Comparison of ENCODE assay signal across 20 cellular contexts in genomic region chr2:47510745-47511144, GRCh38.
DNase-seq lines count a peak whose midpoint lies in the region; TF ChIP-seq lines count a peak whose summit lies in the region.
"Had no signal": no experiment of that assay in that cellular context is flagged by ENCODE, and none has a peak within 500 bp of the region (broad histone marks: within the 10 kb centered on the region; RNA-seq: fewer than 3 reads in every experiment).

No MANE protein-coding gene starts in this region.

- CTCF ChIA-PET in OCI-LY7 (lab: Charles Lee; ENCODE audit: unreplicated experiment) = no interaction called here

- H4K20me1 ChIP-seq in OCI-LY7 (ENCODE audit: insufficient read depth, low read length) = no peaks in the 10 kb centered on the region

- no peaks in the 10 kb centered on the region for H3K27me3 Mint-ChIP-seq in endodermal cell (ENCODE audit: insufficient read depth)
- H3K27me3 Mint-ChIP-seq: stimulated activated naive CD8-positive, alpha-beta T cell treated with anti-CD3 and anti-CD28 coated beads, Interleukin-15, amount 100 ng/mL, for 72 hours had no signal

- TF ChIP-seq EP300 in tibial nerve (IDR thresholded peaks at IDR 0.05) = no peak

- H2AFZ ChIP-seq in OCI-LY7 (ENCODE audit: low read length) = no peak overlapping the region

- no TSS peak for BruUV-seq in OCI-LY7 (replicated peaks; lab: Mats Ljungman, UMichigan)

- no peaks in the 10 kb centered on the region for H3K27me3 ChIP-seq in endodermal cell (ENCODE audit: control insufficient read depth, insufficient read depth, low read length, poor library complexity, severe bottlenecking)
- H3K27me3 ChIP-seq in colonic mucosa = no peaks in the 10 kb centered on the region
- no peaks in the 10 kb centered on the region for H3K27me3 ChIP-seq in tibial nerve
- H3K27me3 ChIP-seq: gastrocnemius medialis, SJCRH30 had no signal

- 91 to 100% methylated on average over 4 of the region's 4 CpGs for WGBS in endodermal cell (ENCODE audit: insufficient coverage in 1 of 2, insufficient read length in 1 of 2), 2 experiments
- 78 to 86% methylated on average over 4 of the region's 4 CpGs for WGBS in tibial nerve, 2 donors

- H3K9me3 ChIP-seq in OCI-LY7 (ENCODE audit: low read length) = peaks cover 7% of the 10 kb centered on the region; the same call in 1 of the 2 replicates
- H3K9me3 ChIP-seq in endodermal cell (ENCODE audit: control insufficient read depth, low read length) = peaks cover 5% of the 10 kb centered on the region
- H3K9me3 ChIP-seq in colonic mucosa = no peaks in the 10 kb centered on the region
- H3K9me3 ChIP-seq in tibial nerve = no peaks in the 10 kb centered on the region
- H3K9me3 ChIP-seq: gastrocnemius medialis, SJCRH30 had no signal

- H3K27ac ChIP-seq in OCI-LY7 (ENCODE audit: low read depth, low read length, poor library complexity, severe bottlenecking) (no peak overlapping the region), endodermal cell (ENCODE audit: low read depth, low read length) (no peak overlapping the region), colonic mucosa (no peak overlapping the region), tibial nerve (no peak overlapping the region)
- H3K27ac ChIP-seq: gastrocnemius medialis, SJCRH30 had no signal

- H3K4me1 ChIP-seq in OCI-LY7 (ENCODE audit: insufficient read depth, low read length, poor library complexity, severe bottlenecking) (peaks cover 24% of the 10 kb centered on the region), endodermal cell (ENCODE audit: control insufficient read depth, insufficient read depth, low read length) (peaks cover 8% of the 10 kb centered on the region), colonic mucosa (no peaks in the 10 kb centered on the region), tibial nerve (no peaks in the 10 kb centered on the region)
- H3K4me1 ChIP-seq: gastrocnemius medialis, SJCRH30 had no signal

- H3K9ac ChIP-seq in endodermal cell (ENCODE audit: extremely low read depth, low read length, poor library complexity, severe bottlenecking) = no peak overlapping the region
- H3K9ac ChIP-seq in colonic mucosa (ENCODE audit: low read depth in 2 of 2, low read length in 2 of 2) = no peak overlapping the region

- H3K4me1 Mint-ChIP-seq in endodermal cell = peaks cover 40% of the 10 kb centered on the region
- H3K4me1 Mint-ChIP-seq: naive B cell had no signal

- H3K79me2 ChIP-seq in OCI-LY7 (ENCODE audit: insufficient read depth, low read depth, low read length) = no peaks in the 10 kb centered on the region

- H3K36me3 ChIP-seq in OCI-LY7 (ENCODE audit: insufficient read depth, low read length) (peaks cover 7% of the 10 kb centered on the region), endodermal cell (ENCODE audit: control insufficient read depth, insufficient read depth, low read length) (no peaks in the 10 kb centered on the region), colonic mucosa (no peaks in the 10 kb centered on the region), tibial nerve (peaks cover 0 to 7% (median 0%) of the 10 kb centered on the region in 3 donors)
- H3K36me3 ChIP-seq: gastrocnemius medialis, SJCRH30 had no signal

- intact Hi-C loops in OCI-LY7 (cut with micrococcal nuclease; ENCODE audit: unreplicated experiment) = no loop called here
- intact Hi-C loops in colonic mucosa (cut with DNase I) = no loop called here

- peaks cover 10% of the 10 kb centered on the region for H3K9me3 Mint-ChIP-seq in endodermal cell

- H3K4me3 ChIP-seq in AG10803 (ENCODE audit: low read length) (no peak overlapping the region), GM12865 (ENCODE audit: low read depth, low read length) (no peak overlapping the region), OCI-LY7 (ENCODE audit: low read depth, low read length, poor library complexity, severe bottlenecking) (no peak overlapping the region), endodermal cell (ENCODE audit: low read length) (no peak overlapping the region), colonic mucosa (no peak overlapping the region), tibial nerve (no peak overlapping the region)
- H3K4me3 ChIP-seq: gastrocnemius medialis, SJCRH30 had no signal

- TF ChIP-seq CTCF in AG10803 (conservative IDR thresholded peaks at IDR 0.05; ENCODE audit: low read length) (0 out of 2 replicates have a peak, but pooled peaks have one; percentile 6), GM12865 (IDR thresholded peaks at IDR 0.05; ENCODE audit: insufficient read depth, low read depth, low read length, missing control alignments) (peak; percentile 20), OCI-LY7 (conservative IDR thresholded peaks at IDR 0.05; ENCODE audit: low read length) (peak; percentile 49), endodermal cell (conservative IDR thresholded peaks at IDR 0.05) (peak; percentile 67), colonic mucosa (IDR thresholded peaks at IDR 0.05) (no peak), tibial nerve (IDR thresholded peaks at IDR 0.05) (no peak)

- H3K36me3 Mint-ChIP-seq in endodermal cell (ENCODE audit: low read depth) = peaks cover 13% of the 10 kb centered on the region
- H3K36me3 Mint-ChIP-seq: activated CD4-positive, alpha-beta memory T cell treated with anti-CD3 and anti-CD28 coated beads for 36 hours had no signal

- no peak overlapping the region for H3K27ac Mint-ChIP-seq in endodermal cell
- H3K27ac Mint-ChIP-seq: activated CD4-positive, alpha-beta memory T cell treated with anti-CD3 and anti-CD28 coated beads for 36 hours; activated T-helper 1 cell treated with anti-CD3 and anti-CD28 coated beads, Interleukin-12 subunit alpha, Interleukin-12 subunit beta, Interleukin-2, Interleukin-4 antibody, amounts not matched to agents 30 ng/mL and 10 ng/mL and 1 ng/mL, durations not matched to agents 14 hours and 24 hours and 36 hours; stimulated activated naive CD8-positive, alpha-beta T cell treated with anti-CD3 and anti-CD28 coated beads, Interleukin-15, amount 100 ng/mL, for 72 hours had no signal

- POLR2A ChIA-PET in OCI-LY7 (lab: Charles Lee) = interaction anchor here (1.8 to 2.6 kb wide), 2 partner anchors 9 to 30 kb away, joined by 6 to 7 read pairs; no protein-coding TSS in a partner anchor

- H3K4me3 Mint-ChIP-seq in endodermal cell = no peak overlapping the region
- H3K4me3 Mint-ChIP-seq: activated CD4-positive, alpha-beta memory T cell treated with anti-CD3 and anti-CD28 coated beads for 36 hours; activated T-helper 1 cell treated with anti-CD3 and anti-CD28 coated beads, Interleukin-12 subunit alpha, Interleukin-12 subunit beta, Interleukin-2, Interleukin-4 antibody, amounts not matched to agents 30 ng/mL and 10 ng/mL and 1 ng/mL, durations not matched to agents 14 hours and 24 hours and 36 hours; stimulated activated naive CD8-positive, alpha-beta T cell treated with anti-CD3 and anti-CD28 coated beads, Interleukin-15, amount 100 ng/mL, for 72 hours had no signal

- no peak overlapping the region for H3K4me2 ChIP-seq in OCI-LY7 (ENCODE audit: low read length)

- no peak for TF ChIP-seq POLR2A in tibial nerve (IDR thresholded peaks at IDR 0.05)

- no peaks in the 10 kb centered on the region for H3K9me2 ChIP-seq in OCI-LY7 (ENCODE audit: insufficient read depth, low read length)

- DNase-seq in AG10803 (ENCODE audit: low read depth) (no peak), GM12865 (ENCODE audit: low read depth) (no peak), OCI-LY7 (ENCODE audit: low spot score) (peak; percentile 27), endodermal cell (peak; percentile 68), GM19240 (ENCODE audit: insufficient read length, low spot score) (no peak), colonic mucosa (no peak), tibial nerve (ENCODE audit: low spot score in 2 of 2) (no peak)
- DNase-seq in activated naive CD4-positive, alpha-beta T cell (lab: John Stamatoyannopoulos, UW) = no peak
- DNase-seq: activated CD4-positive, alpha-beta memory T cell treated with anti-CD3 and anti-CD28 coated beads for 36 hours; gastrocnemius medialis; HCEC 1CT; naive B cell; NCI-H1092 treated with DMSO at 0.1 percent for 48 hours; NCI-H2107; NCI-H69; posterior cingulate gyrus; SJCRH30; stimulated activated CD4-positive, alpha-beta T cell treated with anti-CD3 and anti-CD28 coated beads, Interleukin-12 subunit alpha, Interleukin-12 subunit beta, amount 100 ng/mL, for 4 hours; stimulated activated naive CD8-positive, alpha-beta T cell treated with anti-CD3 and anti-CD28 coated beads, Interleukin-15, amount 100 ng/mL, for 72 hours had no signal

Comparison
In these comparisons a context has a peak if more than half of its experiments do, and no peak if none do; other contexts are left out.
1. DNase-seq: peak in OCI-LY7 (single experiment) and endodermal cell (single experiment); none in AG10803 (single experiment), GM12865 (single experiment), GM19240 (single experiment), colonic mucosa (single experiment), tibial nerve (0 of 2) and activated naive CD4-positive, alpha-beta T cell (0 of 4).
2. CTCF ChIP-seq: peak in AG10803 (single experiment), GM12865 (single experiment), OCI-LY7 (single experiment) and endodermal cell (single experiment); none in colonic mucosa (single experiment) and tibial nerve (0 of 5).